ENCODE assay signal across 1 cellular context in genomic region chr13:110873639-110874507, GRCh38.
TF ChIP-seq lines count a peak whose summit lies in the region.

No MANE protein-coding gene starts in this region.

TF ChIP-seq in HCT116, 20 proteins besides CTCF, POLR2A, EP300 and RAD21 (continued from another document):
- TF ChIP-seq CEBPB (IDR thresholded peaks at IDR 0.05; ENCODE audit: low read depth) (no peak), SP1 (IDR thresholded peaks at IDR 0.05; ENCODE audit: low read depth) (no peak), FOSL1 (IDR thresholded peaks at IDR 0.05; ENCODE audit: low read depth) (no peak), EZH2phosphoT487 (IDR thresholded peaks at IDR 0.05; ENCODE audit: borderline replicate concordance) (no peak), SRF (IDR thresholded peaks at IDR 0.05; ENCODE audit: low read depth) (no peak)
